Comparison of ENCODE assay signal across 22 cellular contexts in genomic region chr5:134500699-134501430, GRCh38. TPM values are rescaled to one million over a fixed set of nuclear protein-coding genes. Genes with fewer than 3 reads are reported as not detected.
DNase-seq lines count a peak whose midpoint lies in the region; ATAC-seq, FAIRE-seq and TF ChIP-seq lines count a peak whose summit lies in the region.
"Had no signal": no experiment of that assay in that cellular context is flagged by ENCODE, and none has a peak within 500 bp of the region (broad histone marks: within the 10 kb centered on the region; RNA-seq: fewer than 3 reads in every experiment).

No MANE protein-coding gene starts in this region.

- TF ChIP-seq POLR2A in spleen (IDR thresholded peaks at IDR 0.05) = no peak

- DNase-seq in activated CD4-positive, alpha-beta T cell treated with anti-CD3 and anti-CD28 coated beads, Interleukin-2, amount 10 ng/mL, durations not matched to agents 24 days and 14 days = no peak
- DNase-seq in activated CD4-positive, alpha-beta T cell treated with anti-CD3 and anti-CD28 coated beads for 1 hour = no peak
- DNase-seq in RWPE2 (ENCODE audit: low spot score) (peak; percentile 18), kidney (peak; percentile 15), spleen (peak; percentile 29), GM19239 (ENCODE audit: insufficient read length, low spot score) (no peak), OCI-M2 (lab: John Stamatoyannopoulos, UW; ENCODE audit: unreplicated experiment) (no peak)
- DNase-seq: 8988T; GDM1; KG1; NCI-H1092; NCI-H1436; NCI-H1930; NCI-H2227 treated with DMSO at 0.1 percent for 48 hours; NCI-H510A treated with DMSO at 0.1 percent for 48 hours; NCI-H748 treated with DMSO at 0.1 percent for 48 hours; NK-92 treated with Interleukin-12 subunit alpha and Interleukin-12 subunit beta, amount 100 ng/mL, for 24 hours; SJCRH30 had no signal

- no peaks in the 10 kb centered on the region for H3K36me3 ChIP-seq in RWPE2 (ENCODE audit: low read depth)
- no peaks in the 10 kb centered on the region for H3K36me3 ChIP-seq in kidney (ENCODE audit: control insufficient read depth in 1 of 2, insufficient read depth in 2 of 2, low read length in 2 of 2)
- no peaks in the 10 kb centered on the region for H3K36me3 ChIP-seq in spleen
- H3K36me3 ChIP-seq: HAP-1, SJCRH30 had no signal

- WGBS in spleen, 5 donors = 94 to 97% (median 96%) methylated on average over 17 of the region's 17 CpGs

- H3K4me1 ChIP-seq in RWPE2 (ENCODE audit: insufficient read depth, poor library complexity, severe bottlenecking) = peaks cover 34% of the 10 kb centered on the region
- peaks cover 19 to 21% of the 10 kb centered on the region in 2 donors for H3K4me1 ChIP-seq in kidney (ENCODE audit: control insufficient read depth in 1 of 2, insufficient read depth in 1 of 2, low read depth in 1 of 2, low read length in 2 of 2)
- peaks cover 6 to 28% (median 16%) of the 10 kb centered on the region in 6 donors for H3K4me1 ChIP-seq in spleen
- H3K4me1 ChIP-seq: HAP-1 had no signal

- TF ChIP-seq CTCF in RWPE2 (IDR thresholded peaks at IDR 0.05; ENCODE audit: poor library complexity, severe bottlenecking) (no peak), kidney (IDR thresholded peaks at IDR 0.05; ENCODE audit: borderline replicate concordance, extremely low read depth, insufficient read depth) (no peak), spleen (IDR thresholded peaks at IDR 0.05 in 8 of 11, conservative IDR thresholded peaks at IDR 0.05 in 3 of 11) (no peak)

- H3K9me3 ChIP-seq in RWPE2 (ENCODE audit: severe bottlenecking) (no peaks in the 10 kb centered on the region), kidney (ENCODE audit: control insufficient read depth in 1 of 2, low read length in 2 of 2) (no peaks in the 10 kb centered on the region), spleen (no peaks in the 10 kb centered on the region)
- H3K9me3 ChIP-seq: HAP-1, SJCRH30 had no signal

- intact Hi-C loops in activated CD4-positive, alpha-beta T cell treated with anti-CD3 and anti-CD28 coated beads, Interleukin-2, amount 10 ng/mL, durations not matched to agents 24 days and 14 days (cut with micrococcal nuclease) = no loop called here
- intact Hi-C loops in kidney (cut with DNase I) = no loop called here
- intact Hi-C loops in spleen (cut with DNase I; ENCODE audit: low total_unique reads) = no loop called here

- H3K27me3 ChIP-seq in RWPE2 (ENCODE audit: insufficient read depth, poor library complexity, severe bottlenecking) = no peaks in the 10 kb centered on the region
- no peaks in the 10 kb centered on the region for H3K27me3 ChIP-seq in spleen (replicated peaks in 1 of 7)
- H3K27me3 ChIP-seq: SJCRH30 had no signal

- H3K9me3 Mint-ChIP-seq in activated CD4-positive, alpha-beta T cell treated with anti-CD3 and anti-CD28 coated beads, Interleukin-2, amount 10 ng/mL, durations not matched to agents 24 days and 14 days = no peaks in the 10 kb centered on the region
- H3K9me3 Mint-ChIP-seq: CD14-positive monocyte had no signal

- no peaks in the 10 kb centered on the region for H3K36me3 Mint-ChIP-seq in activated CD4-positive, alpha-beta T cell treated with anti-CD3 and anti-CD28 coated beads, Interleukin-2, amount 10 ng/mL, durations not matched to agents 24 days and 14 days (ENCODE audit: low read depth)
- H3K36me3 Mint-ChIP-seq: CD14-positive monocyte had no signal

- FAIRE-seq in kidney (lab: Jason Lieb, UNC) = no peak
- FAIRE-seq in GM19239 (lab: Jason Lieb, UNC) = no peak

- H3K27ac ChIP-seq in RWPE2 (ENCODE audit: poor library complexity, severe bottlenecking) = peak overlapping the region; percentile 98
- no peak overlapping the region for H3K27ac ChIP-seq in kidney (ENCODE audit: low read depth in 2 of 2, low read length in 2 of 2)
- no peak overlapping the region for H3K27ac ChIP-seq in spleen
- H3K27ac ChIP-seq: SJCRH30 had no signal

- peak overlapping the region; percentile 11 for H3K27ac Mint-ChIP-seq in activated CD4-positive, alpha-beta T cell treated with anti-CD3 and anti-CD28 coated beads, Interleukin-2, amount 10 ng/mL, durations not matched to agents 24 days and 14 days

- ATAC-seq in RWPE2 (ENCODE audit: low read depth) = no peak
- no peak for ATAC-seq in HG02840 (IDR thresholded peaks at IDR 0.05; ENCODE audit: low FRiP score, unreplicated experiment)
- ATAC-seq: Panc1 had no signal

- no peaks in the 10 kb centered on the region for H3K27me3 Mint-ChIP-seq in activated CD4-positive, alpha-beta T cell treated with anti-CD3 and anti-CD28 coated beads, Interleukin-2, amount 10 ng/mL, durations not matched to agents 24 days and 14 days

- peaks cover 24% of the 10 kb centered on the region for H3K4me1 Mint-ChIP-seq in activated CD4-positive, alpha-beta T cell treated with anti-CD3 and anti-CD28 coated beads, Interleukin-2, amount 10 ng/mL, durations not matched to agents 24 days and 14 days

- H3K4me3 ChIP-seq in RWPE2 (ENCODE audit: severe bottlenecking) = no peak overlapping the region
- no peak overlapping the region for H3K4me3 ChIP-seq in kidney (ENCODE audit: low read length in 2 of 2)
- H3K4me3 ChIP-seq in spleen = no peak overlapping the region
- H3K4me3 ChIP-seq: HAP-1, SJCRH30 had no signal

- no peak overlapping the region for H3K4me3 Mint-ChIP-seq in activated CD4-positive, alpha-beta T cell treated with anti-CD3 and anti-CD28 coated beads, Interleukin-2, amount 10 ng/mL, durations not matched to agents 24 days and 14 days
- H3K4me3 Mint-ChIP-seq: CD14-positive monocyte had no signal

- no peak overlapping the region for H3K9ac ChIP-seq in kidney (ENCODE audit: low read length in 2 of 2)

RNA-seq across cellular contexts. Expression of gene JADE2, which starts 24.6 kb away (rescaled TPM):
- total RNA-seq in activated CD4-positive, alpha-beta T cell treated with anti-CD3 and anti-CD28 coated beads, Interleukin-2, amount 10 ng/mL, durations not matched to agents 24 days and 14 days = 72.5 and 81.3 TPM in 2 replicates
- total RNA-seq in kidney (99.6 TPM), spleen (100 to 1,000 TPM in 3 of 7 donors, 10 to 100 TPM in 4; 85.9 to 131 (median 95.9) TPM)
- polyA plus RNA-seq in kidney (ENCODE audit: insufficient read depth, low read depth, low replicate concordance) (9.2 TPM), spleen (10 to 100 TPM; 12.3 to 30.8 (median 14.8) TPM)

Comparison
In these comparisons a context has a peak if more than half of its experiments do, and no peak if none do; other contexts are left out.
1. DNase-seq: peak in RWPE2 (single experiment), kidney (single experiment) and spleen (single experiment); none in activated CD4-positive, alpha-beta T cell treated with anti-CD3 and anti-CD28 coated beads, Interleukin-2, amount 10 ng/mL, durations not matched to agents 24 days and 14 days (single experiment), activated CD4-positive, alpha-beta T cell treated with anti-CD3 and anti-CD28 coated beads for 1 hour (single experiment), GM19239 (single experiment) and OCI-M2 (single experiment).